12 cellular contexts compared by ENCODE assay signal in the genomic region with DNA sequence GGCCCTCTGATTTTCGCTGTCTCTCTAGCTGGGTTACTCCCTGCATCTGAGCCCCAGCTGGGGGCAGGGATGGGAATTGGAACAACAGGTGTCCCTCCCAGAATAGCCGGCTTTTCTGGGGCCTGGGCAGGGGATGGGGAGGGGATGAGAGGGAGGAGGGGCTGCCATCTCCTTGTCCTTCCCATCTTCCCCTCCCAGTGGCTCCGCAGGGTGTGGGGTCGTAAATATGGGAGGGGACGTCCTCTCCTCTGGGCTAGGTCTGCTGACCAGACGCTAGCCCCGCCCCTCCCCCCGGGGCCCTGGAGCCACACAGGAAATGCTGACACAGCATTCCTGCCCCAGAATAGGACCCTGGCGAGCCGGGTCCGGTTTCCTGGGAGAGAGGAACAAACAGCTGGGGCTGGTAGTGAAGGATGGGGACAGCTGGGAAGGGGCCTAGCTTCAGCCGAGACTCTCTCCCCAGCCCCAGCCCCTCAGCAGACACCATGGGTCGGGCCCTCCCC. TPM values are rescaled to one million over a fixed set of nuclear protein-coding genes. Genes with fewer than 3 reads are reported as not detected.
DNase-seq lines count a peak whose midpoint lies in the region; ATAC-seq, FAIRE-seq and TF ChIP-seq lines count a peak whose summit lies in the region.
"Had no signal": no experiment of that assay in that cellular context is flagged by ENCODE, and none has a peak within 500 bp of the region (broad histone marks: within the 10 kb centered on the region; RNA-seq: fewer than 3 reads in every experiment).

No MANE protein-coding gene starts in this region.

- no peak overlapping the region for H3K4me2 ChIP-seq in HepG2 (ENCODE audit: low read depth, low read length)

- no peak for TF ChIP-seq POLR2A in HepG2 (IDR thresholded peaks at IDR 0.05; ENCODE audit: insufficient read depth in 1 of 2, low read depth in 2 of 2, low read length in 2 of 2)

- ATAC-seq in activated T-cell treated with anti-CD3 and anti-CD28 coated beads, Interleukin-2, amount 50 U/mL, for 72 hours (replicated peaks in 1 of 2): no peak
- ATAC-seq in HepG2 (no peak), HG03196 (IDR thresholded peaks at IDR 0.05; ENCODE audit: unreplicated experiment) (no peak)
- ATAC-seq: activated naive CD4-positive, alpha-beta T cell treated with anti-CD3 and anti-CD28 coated beads, Interleukin-2, amount 50 U/mL, for 72 hours had no signal

- no peaks in the 10 kb centered on the region for H3K9me3 Mint-ChIP-seq in activated T-cell treated with anti-CD3 and anti-CD28 coated beads, Interleukin-2, amount 50 U/mL, for 72 hours
- H3K9me3 Mint-ChIP-seq in Calu3 (ENCODE audit: low read depth, unreplicated experiment): no peaks in the 10 kb centered on the region
- H3K9me3 Mint-ChIP-seq: activated naive CD4-positive, alpha-beta T cell treated with anti-CD3 and anti-CD28 coated beads, Interleukin-2, amount 50 U/mL, for 72 hours had no signal

- BruUV-seq in HepG2 (replicated peaks; lab: Mats Ljungman, UMichigan) (no TSS peak), Calu3 (replicated peaks; lab: Mats Ljungman, UMichigan) (no TSS peak)

- CTCF ChIA-PET in HepG2 (lab: Yijun Ruan, JAX; ENCODE audit: low intra/inter-chr PET ratio, low total read pairs): no interaction called here
- CTCF ChIA-PET in Calu3 (lab: Charles Lee): interaction anchor here (0.5 to 0.6 kb wide), 2 partner anchors 9 to 10 kb away, joined by 3 read pairs; no protein-coding TSS in a partner anchor

- TF ChIP-seq RAD21 in HepG2 (CRISPR knock-in tag; IDR thresholded peaks at IDR 0.05): no peak

- no peak for FAIRE-seq in HepG2 (lab: Jason Lieb, UNC)
- FAIRE-seq: G401.6 had no signal

- no peaks in the 10 kb centered on the region for H4K20me1 ChIP-seq in HepG2 (ENCODE audit: insufficient read depth, low read length)

- peaks cover 29% of the 10 kb centered on the region for H3K4me1 Mint-ChIP-seq in activated T-cell treated with anti-CD3 and anti-CD28 coated beads, Interleukin-2, amount 50 U/mL, for 72 hours (ENCODE audit: low read depth)
- H3K4me1 Mint-ChIP-seq in Calu3 (ENCODE audit: low read depth, unreplicated experiment): no peaks in the 10 kb centered on the region

- in situ Hi-C loops in HepG2 (cut with HindIII; ENCODE audit: extremely low pct_ligation_motif_present, low pct_unique_long_range_greater_than_20kb): no loop called here

- DNase-seq in activated T-cell treated with anti-CD3 and anti-CD28 coated beads, Interleukin-2, amount 50 U/mL, for 72 hours: no peak
- DNase-seq in activated T-cell treated with anti-CD3 and anti-CD28 coated beads, Interleukin-2, amount 50 U/mL, for 1 hour: no peak
- DNase-seq in colonic mucosa (peak; percentile 25), HepG2 (ENCODE audit: low spot score) (no peak), Calu3 (no peak), SHP77 (lab: John Stamatoyannopoulos, UW) (no peak)
- DNase-seq: activated CD4-positive, alpha-beta T cell treated with anti-CD3 and anti-CD28 coated beads for 1 hour; stimulated activated naive CD4-positive, alpha-beta T cell had no signal

- H3K27me3 Mint-ChIP-seq in activated T-cell treated with anti-CD3 and anti-CD28 coated beads, Interleukin-2, amount 50 U/mL, for 72 hours (ENCODE audit: low read depth): peaks cover 12% of the 10 kb centered on the region
- peaks cover 56% of the 10 kb centered on the region for H3K27me3 Mint-ChIP-seq in Calu3 (ENCODE audit: unreplicated experiment)

- H3K36me3 Mint-ChIP-seq in activated T-cell treated with anti-CD3 and anti-CD28 coated beads, Interleukin-2, amount 50 U/mL, for 72 hours (ENCODE audit: insufficient read depth in 2 of 2): no peaks in the 10 kb centered on the region
- no peaks in the 10 kb centered on the region for H3K36me3 Mint-ChIP-seq in Calu3 (ENCODE audit: insufficient read depth, unreplicated experiment)
- H3K36me3 Mint-ChIP-seq: activated naive CD4-positive, alpha-beta T cell treated with anti-CD3 and anti-CD28 coated beads, Interleukin-2, amount 50 U/mL, for 72 hours had no signal

- no peak overlapping the region for H2AFZ ChIP-seq in HepG2 (ENCODE audit: low read length)

- H3K79me2 ChIP-seq in HepG2 (ENCODE audit: insufficient read depth, low read length): no peaks in the 10 kb centered on the region

- peak overlapping the region; percentile 25 to 61 for H3K4me3 Mint-ChIP-seq in activated T-cell treated with anti-CD3 and anti-CD28 coated beads, Interleukin-2, amount 50 U/mL, for 72 hours
- H3K4me3 Mint-ChIP-seq in Calu3 (ENCODE audit: low read depth, unreplicated experiment): no peak overlapping the region

- no peak overlapping the region for H3K9ac ChIP-seq in colonic mucosa (ENCODE audit: low read depth in 2 of 2, low read length in 2 of 2)
- H3K9ac ChIP-seq in HepG2 (ENCODE audit: insufficient read depth, low read depth, low read length): no peak overlapping the region

- H3K9me3 ChIP-seq in colonic mucosa (no peaks in the 10 kb centered on the region), HepG2 (ENCODE audit: low read length) (no peaks in the 10 kb centered on the region)

- H3K4me3 ChIP-seq in colonic mucosa: no peak overlapping the region
- no peak overlapping the region for H3K4me3 ChIP-seq in HepG2 (replicated peaks in 1 of 3; ENCODE audit: insufficient read depth in 1 of 3, low read depth in 2 of 3, low read length in 3 of 3)

- H3K27ac Mint-ChIP-seq in activated T-cell treated with anti-CD3 and anti-CD28 coated beads, Interleukin-2, amount 50 U/mL, for 72 hours: no peak overlapping the region
- H3K27ac Mint-ChIP-seq in Calu3 (ENCODE audit: unreplicated experiment): no peak overlapping the region
- H3K27ac Mint-ChIP-seq: activated naive CD4-positive, alpha-beta T cell treated with anti-CD3 and anti-CD28 coated beads, Interleukin-2, amount 50 U/mL, for 72 hours had no signal

- POLR2A ChIA-PET in HepG2 (lab: Yijun Ruan, JAX): no interaction called here

- no peaks in the 10 kb centered on the region for H3K36me3 ChIP-seq in colonic mucosa
- no peaks in the 10 kb centered on the region for H3K36me3 ChIP-seq in HepG2 (replicated peaks in 1 of 2; ENCODE audit: control insufficient read depth in 1 of 2, insufficient read depth in 2 of 2, low read length in 2 of 2)

- TF ChIP-seq EP300 in HepG2 (IDR thresholded peaks at IDR 0.05; ENCODE audit: low read depth in 2 of 2, low read length in 2 of 2) (no peak), HepG2 (CRISPR knock-in tag; IDR thresholded peaks at IDR 0.05; ENCODE audit: borderline replicate concordance) (no peak)

- H3K27ac ChIP-seq in colonic mucosa: no peak overlapping the region
- no peak overlapping the region for H3K27ac ChIP-seq in HepG2 (ENCODE audit: extremely low read length, insufficient read depth, low read length)
- peak overlapping the region; percentile 36 for H3K27ac ChIP-seq in temporal lobe (ENCODE audit: low read depth, low read length)

- H3K4me1 ChIP-seq in colonic mucosa: no peaks in the 10 kb centered on the region
- no peaks in the 10 kb centered on the region for H3K4me1 ChIP-seq in HepG2 (ENCODE audit: insufficient read depth, low read length)

- WGBS in HepG2 (ENCODE audit: low lambda C conversion rate): 24% methylated on average over 6 of the region's 13 CpGs

- intact Hi-C loops in colonic mucosa (cut with DNase I): no loop called here
- intact Hi-C loops in HepG2 (cut with micrococcal nuclease; ENCODE audit: unreplicated experiment): no loop called here
- intact Hi-C loops in Calu3 (cut with micrococcal nuclease; ENCODE audit: unreplicated experiment): no loop called here

- H3K27me3 ChIP-seq in colonic mucosa: no peaks in the 10 kb centered on the region
- peaks cover 0 to 3% of the 10 kb centered on the region in 2 experiments; a peak in 2 of 5 replicates for H3K27me3 ChIP-seq in HepG2 (ENCODE audit: control insufficient read depth in 1 of 2, insufficient read depth in 2 of 2, low read length in 2 of 2)

- TF ChIP-seq CTCF in colonic mucosa (IDR thresholded peaks at IDR 0.05) (no peak), HepG2 (CRISPR knock-in tag; IDR thresholded peaks at IDR 0.05) (no peak), Calu3 (IDR thresholded peaks at IDR 0.05; ENCODE audit: unreplicated experiment) (no peak)

RNA-seq across cellular contexts. Expression of a gene that starts 1.1 kb away (rescaled TPM):
- 1 to 10 TPM; 3.3 to 5.3 TPM for total RNA-seq in activated T-cell treated with anti-CD3 and anti-CD28 coated beads, Interleukin-2, amount 50 U/mL, for 72 hours
- total RNA-seq in colonic mucosa: under 1 TPM; 0.64 to 0.89 TPM
- total RNA-seq in HepG2 (2016; rRNA removed; fragmentation: Illumina TruSeq; extraction: Trizol): not detected in 2 replicates
- not detected in 2 replicates for total RNA-seq in HepG2 (2016; cell fraction: cytosol; rRNA removed; fragmentation: Illumina TruSeq; extraction: Trizol; ENCODE audit: low read depth)
- not detected in 2 replicates for total RNA-seq in HepG2 (2016; cell fraction: insoluble cytoplasmic fraction; rRNA removed; fragmentation: Illumina TruSeq; extraction: Trizol)
- not detected in 2 replicates for total RNA-seq in HepG2 (2016; cell fraction: membrane; rRNA removed; fragmentation: Illumina TruSeq; extraction: Trizol)
- total RNA-seq in HepG2 (2016; cell fraction: nucleus; rRNA removed; fragmentation: Illumina TruSeq; extraction: Trizol): not detected in 2 replicates
- 0.03 and 0.14 TPM in 2 replicates for polyA plus RNA-seq in HepG2 (2011; rRNA removed)
- 0.03 TPM in 1 of 2 replicates, not detected in the other for polyA plus RNA-seq in HepG2 (2011; cell fraction: cytosol; rRNA removed)
- polyA plus RNA-seq in HepG2 (2011; cell fraction: nucleus; rRNA removed): 0.69 and 0.71 TPM in 2 replicates
- 0.05 and 0.35 TPM in 2 replicates for polyA plus RNA-seq in HepG2 (2012)
- not detected in 2 replicates for polyA plus RNA-seq in HepG2 (2016; cell fraction: cytosol; fragmentation: Illumina TruSeq; extraction: Trizol; ENCODE audit: low read depth)
- polyA plus RNA-seq in HepG2 (2016; cell fraction: insoluble cytoplasmic fraction; fragmentation: Illumina TruSeq; extraction: Trizol; ENCODE audit: low read depth): not detected in 2 replicates
- polyA plus RNA-seq in HepG2 (2016; cell fraction: membrane; fragmentation: Illumina TruSeq; extraction: Trizol; ENCODE audit: low read depth): not detected in 2 replicates
- polyA plus RNA-seq in HepG2 (2016; cell fraction: nucleus; fragmentation: Illumina TruSeq; extraction: Trizol; ENCODE audit: insufficient read depth, low read depth): 0.05 TPM in 1 of 2 replicates, not detected in the other
- 0.05 and 0.40 TPM in 2 replicates for polyA minus RNA-seq in HepG2 (2011; rRNA and poly(A)+ RNA removed; ENCODE audit: low replicate concordance)
- polyA minus RNA-seq in HepG2 (2011; cell fraction: cytosol; rRNA and poly(A)+ RNA removed): not detected in 2 replicates
- 0.13 TPM in 1 of 2 replicates, not detected in the other for polyA minus RNA-seq in HepG2 (2011; cell fraction: nucleus; rRNA and poly(A)+ RNA removed)
- total RNA-seq in temporal lobe: 2.2 TPM
- 1.4 and 1.5 TPM in 2 replicates for total RNA-seq in Calu3 (2022)

RNA-seq across cellular contexts. Expression of a gene that starts 8.6 kb away (rescaled TPM):
- 10 to 100 TPM; 10.1 to 11.3 TPM for total RNA-seq in activated T-cell treated with anti-CD3 and anti-CD28 coated beads, Interleukin-2, amount 50 U/mL, for 72 hours
- total RNA-seq in colonic mucosa (under 1 TPM; 0.84 to 0.90 TPM), HepG2 (2016; rRNA removed; fragmentation: Illumina TruSeq; extraction: Trizol) (not detected in 2 replicates), temporal lobe (0.25 TPM), Calu3 (2022) (not detected in 2 replicates)
- total RNA-seq in HepG2 (2016; cell fraction: cytosol; rRNA removed; fragmentation: Illumina TruSeq; extraction: Trizol; ENCODE audit: low read depth): not detected in 2 replicates
- total RNA-seq in HepG2 (2016; cell fraction: insoluble cytoplasmic fraction; rRNA removed; fragmentation: Illumina TruSeq; extraction: Trizol): not detected in 2 replicates
- not detected in 2 replicates for total RNA-seq in HepG2 (2016; cell fraction: membrane; rRNA removed; fragmentation: Illumina TruSeq; extraction: Trizol)
- not detected in 2 replicates for total RNA-seq in HepG2 (2016; cell fraction: nucleus; rRNA removed; fragmentation: Illumina TruSeq; extraction: Trizol)
- not detected in 2 replicates for polyA plus RNA-seq in HepG2 (2011; rRNA removed)
- polyA plus RNA-seq in HepG2 (2011; cell fraction: cytosol; rRNA removed): not detected in 2 replicates
- not detected in 2 replicates for polyA plus RNA-seq in HepG2 (2011; cell fraction: nucleus; rRNA removed)
- polyA plus RNA-seq in HepG2 (2012): 0.08 and 0.17 TPM in 2 replicates
- not detected in 2 replicates for polyA plus RNA-seq in HepG2 (2016; cell fraction: cytosol; fragmentation: Illumina TruSeq; extraction: Trizol; ENCODE audit: low read depth)
- polyA plus RNA-seq in HepG2 (2016; cell fraction: insoluble cytoplasmic fraction; fragmentation: Illumina TruSeq; extraction: Trizol; ENCODE audit: low read depth): not detected in 2 replicates
- not detected in 2 replicates for polyA plus RNA-seq in HepG2 (2016; cell fraction: membrane; fragmentation: Illumina TruSeq; extraction: Trizol; ENCODE audit: low read depth)
- not detected in 2 replicates for polyA plus RNA-seq in HepG2 (2016; cell fraction: nucleus; fragmentation: Illumina TruSeq; extraction: Trizol; ENCODE audit: insufficient read depth, low read depth)
- not detected in 2 replicates for polyA minus RNA-seq in HepG2 (2011; rRNA and poly(A)+ RNA removed; ENCODE audit: low replicate concordance)
- polyA minus RNA-seq in HepG2 (2011; cell fraction: cytosol; rRNA and poly(A)+ RNA removed): not detected in 2 replicates
- polyA minus RNA-seq in HepG2 (2011; cell fraction: nucleus; rRNA and poly(A)+ RNA removed): not detected in 2 replicates

RNA-seq across cellular contexts. Expression of a gene that starts 31.7 kb away (rescaled TPM):
- total RNA-seq in activated T-cell treated with anti-CD3 and anti-CD28 coated beads, Interleukin-2, amount 50 U/mL, for 72 hours: 10 to 100 TPM; 41.0 to 45.1 TPM
- total RNA-seq in colonic mucosa (10 to 100 TPM; 31.4 to 35.4 TPM), HepG2 (2016; rRNA removed; fragmentation: Illumina TruSeq; extraction: Trizol) (7.4 and 10.0 TPM in 2 replicates), temporal lobe (9.3 TPM), Calu3 (2022) (31.4 and 32.8 TPM in 2 replicates)
- total RNA-seq in HepG2 (2016; cell fraction: cytosol; rRNA removed; fragmentation: Illumina TruSeq; extraction: Trizol; ENCODE audit: low read depth): 6.0 TPM in 2 replicates
- total RNA-seq in HepG2 (2016; cell fraction: insoluble cytoplasmic fraction; rRNA removed; fragmentation: Illumina TruSeq; extraction: Trizol): 6.7 and 10.1 TPM in 2 replicates
- 6.6 and 6.9 TPM in 2 replicates for total RNA-seq in HepG2 (2016; cell fraction: membrane; rRNA removed; fragmentation: Illumina TruSeq; extraction: Trizol)
- 7.8 and 8.6 TPM in 2 replicates for total RNA-seq in HepG2 (2016; cell fraction: nucleus; rRNA removed; fragmentation: Illumina TruSeq; extraction: Trizol)
- 11.0 and 11.5 TPM in 2 replicates for polyA plus RNA-seq in HepG2 (2011; rRNA removed)
- polyA plus RNA-seq in HepG2 (2011; cell fraction: cytosol; rRNA removed): 5.8 and 10.9 TPM in 2 replicates
- polyA plus RNA-seq in HepG2 (2011; cell fraction: nucleus; rRNA removed): 28.8 and 32.0 TPM in 2 replicates
- 5.4 and 7.0 TPM in 2 replicates for polyA plus RNA-seq in HepG2 (2012)
- 5.1 and 5.9 TPM in 2 replicates for polyA plus RNA-seq in HepG2 (2016; cell fraction: cytosol; fragmentation: Illumina TruSeq; extraction: Trizol; ENCODE audit: low read depth)
- polyA plus RNA-seq in HepG2 (2016; cell fraction: insoluble cytoplasmic fraction; fragmentation: Illumina TruSeq; extraction: Trizol; ENCODE audit: low read depth): 7.4 and 8.0 TPM in 2 replicates
- 5.4 and 6.1 TPM in 2 replicates for polyA plus RNA-seq in HepG2 (2016; cell fraction: membrane; fragmentation: Illumina TruSeq; extraction: Trizol; ENCODE audit: low read depth)
- 18.2 and 20.4 TPM in 2 replicates for polyA plus RNA-seq in HepG2 (2016; cell fraction: nucleus; fragmentation: Illumina TruSeq; extraction: Trizol; ENCODE audit: insufficient read depth, low read depth)
- 5.8 and 6.2 TPM in 2 replicates for polyA minus RNA-seq in HepG2 (2011; rRNA and poly(A)+ RNA removed; ENCODE audit: low replicate concordance)
- 4.2 and 5.5 TPM in 2 replicates for polyA minus RNA-seq in HepG2 (2011; cell fraction: cytosol; rRNA and poly(A)+ RNA removed)
- 3.7 and 4.5 TPM in 2 replicates for polyA minus RNA-seq in HepG2 (2011; cell fraction: nucleus; rRNA and poly(A)+ RNA removed)

RNA-seq across cellular contexts. Expression of a gene that starts 46.1 kb away (rescaled TPM):
- total RNA-seq in activated T-cell treated with anti-CD3 and anti-CD28 coated beads, Interleukin-2, amount 50 U/mL, for 72 hours: 1 to 10 TPM; 1.7 to 4.2 TPM
- total RNA-seq in colonic mucosa: under 1 TPM; 0.61 to 0.99 TPM
- 0.06 and 0.15 TPM in 2 replicates for total RNA-seq in HepG2 (2016; rRNA removed; fragmentation: Illumina TruSeq; extraction: Trizol)
- 0.09 TPM in 1 of 2 replicates, not detected in the other for total RNA-seq in HepG2 (2016; cell fraction: cytosol; rRNA removed; fragmentation: Illumina TruSeq; extraction: Trizol; ENCODE audit: low read depth)
- total RNA-seq in HepG2 (2016; cell fraction: insoluble cytoplasmic fraction; rRNA removed; fragmentation: Illumina TruSeq; extraction: Trizol): 0.19 TPM in 1 of 2 replicates, not detected in the other
- total RNA-seq in HepG2 (2016; cell fraction: membrane; rRNA removed; fragmentation: Illumina TruSeq; extraction: Trizol): 0.15 and 0.28 TPM in 2 replicates
- total RNA-seq in HepG2 (2016; cell fraction: nucleus; rRNA removed; fragmentation: Illumina TruSeq; extraction: Trizol): not detected in 2 replicates
- polyA plus RNA-seq in HepG2 (2011; rRNA removed): 0.17 and 0.54 TPM in 2 replicates
- polyA plus RNA-seq in HepG2 (2011; cell fraction: cytosol; rRNA removed): 0.04 and 0.08 TPM in 2 replicates
- polyA plus RNA-seq in HepG2 (2011; cell fraction: nucleus; rRNA removed): 2.7 TPM in 2 replicates
- polyA plus RNA-seq in HepG2 (2012): 0.03 and 0.43 TPM in 2 replicates
- polyA plus RNA-seq in HepG2 (2016; cell fraction: cytosol; fragmentation: Illumina TruSeq; extraction: Trizol; ENCODE audit: low read depth): 0.02 TPM in 2 replicates
- 0.10 and 0.17 TPM in 2 replicates for polyA plus RNA-seq in HepG2 (2016; cell fraction: insoluble cytoplasmic fraction; fragmentation: Illumina TruSeq; extraction: Trizol; ENCODE audit: low read depth)
- polyA plus RNA-seq in HepG2 (2016; cell fraction: membrane; fragmentation: Illumina TruSeq; extraction: Trizol; ENCODE audit: low read depth): 0.13 TPM in 2 replicates
- polyA plus RNA-seq in HepG2 (2016; cell fraction: nucleus; fragmentation: Illumina TruSeq; extraction: Trizol; ENCODE audit: insufficient read depth, low read depth): 0.59 and 2.3 TPM in 2 replicates
- 0.44 and 2.6 TPM in 2 replicates for polyA minus RNA-seq in HepG2 (2011; rRNA and poly(A)+ RNA removed; ENCODE audit: low replicate concordance)
- polyA minus RNA-seq in HepG2 (2011; cell fraction: cytosol; rRNA and poly(A)+ RNA removed): not detected in 2 replicates
- 1.5 and 1.7 TPM in 2 replicates for polyA minus RNA-seq in HepG2 (2011; cell fraction: nucleus; rRNA and poly(A)+ RNA removed)
- 2.0 TPM for total RNA-seq in temporal lobe
- 3.4 and 5.4 TPM in 2 replicates for total RNA-seq in Calu3 (2022)

RNA-seq across cellular contexts. Expression of a gene that starts 46.8 kb away (rescaled TPM):
- total RNA-seq in activated T-cell treated with anti-CD3 and anti-CD28 coated beads, Interleukin-2, amount 50 U/mL, for 72 hours: 1 to 10 TPM in 1 of 2 donors, under 1 TPM in 1; 0.43 to 1.4 TPM
- total RNA-seq in colonic mucosa: under 1 TPM; 0.37 to 0.45 TPM
- total RNA-seq in HepG2 (2016; rRNA removed; fragmentation: Illumina TruSeq; extraction: Trizol): not detected in 2 replicates
- not detected in 2 replicates for total RNA-seq in HepG2 (2016; cell fraction: cytosol; rRNA removed; fragmentation: Illumina TruSeq; extraction: Trizol; ENCODE audit: low read depth)
- total RNA-seq in HepG2 (2016; cell fraction: insoluble cytoplasmic fraction; rRNA removed; fragmentation: Illumina TruSeq; extraction: Trizol): not detected in 2 replicates
- not detected in 2 replicates for total RNA-seq in HepG2 (2016; cell fraction: membrane; rRNA removed; fragmentation: Illumina TruSeq; extraction: Trizol)
- total RNA-seq in HepG2 (2016; cell fraction: nucleus; rRNA removed; fragmentation: Illumina TruSeq; extraction: Trizol): not detected in 2 replicates
- 0.07 TPM in 1 of 2 replicates, not detected in the other for polyA plus RNA-seq in HepG2 (2011; rRNA removed)
- polyA plus RNA-seq in HepG2 (2011; cell fraction: cytosol; rRNA removed): not detected in 2 replicates
- 0.06 and 0.14 TPM in 2 replicates for polyA plus RNA-seq in HepG2 (2011; cell fraction: nucleus; rRNA removed)
- polyA plus RNA-seq in HepG2 (2012): 0.08 and 0.28 TPM in 2 replicates
- not detected in 2 replicates for polyA plus RNA-seq in HepG2 (2016; cell fraction: cytosol; fragmentation: Illumina TruSeq; extraction: Trizol; ENCODE audit: low read depth)
- polyA plus RNA-seq in HepG2 (2016; cell fraction: insoluble cytoplasmic fraction; fragmentation: Illumina TruSeq; extraction: Trizol; ENCODE audit: low read depth): not detected in 2 replicates
- not detected in 2 replicates for polyA plus RNA-seq in HepG2 (2016; cell fraction: membrane; fragmentation: Illumina TruSeq; extraction: Trizol; ENCODE audit: low read depth)
- not detected in 2 replicates for polyA plus RNA-seq in HepG2 (2016; cell fraction: nucleus; fragmentation: Illumina TruSeq; extraction: Trizol; ENCODE audit: insufficient read depth, low read depth)
- polyA minus RNA-seq in HepG2 (2011; rRNA and poly(A)+ RNA removed; ENCODE audit: low replicate concordance): not detected in 2 replicates
- polyA minus RNA-seq in HepG2 (2011; cell fraction: cytosol; rRNA and poly(A)+ RNA removed): not detected in 2 replicates
- polyA minus RNA-seq in HepG2 (2011; cell fraction: nucleus; rRNA and poly(A)+ RNA removed): not detected in 2 replicates
- total RNA-seq in temporal lobe: under 0.01 TPM
- total RNA-seq in Calu3 (2022): 0.40 and 0.64 TPM in 2 replicates
